In the genomic region with DNA sequence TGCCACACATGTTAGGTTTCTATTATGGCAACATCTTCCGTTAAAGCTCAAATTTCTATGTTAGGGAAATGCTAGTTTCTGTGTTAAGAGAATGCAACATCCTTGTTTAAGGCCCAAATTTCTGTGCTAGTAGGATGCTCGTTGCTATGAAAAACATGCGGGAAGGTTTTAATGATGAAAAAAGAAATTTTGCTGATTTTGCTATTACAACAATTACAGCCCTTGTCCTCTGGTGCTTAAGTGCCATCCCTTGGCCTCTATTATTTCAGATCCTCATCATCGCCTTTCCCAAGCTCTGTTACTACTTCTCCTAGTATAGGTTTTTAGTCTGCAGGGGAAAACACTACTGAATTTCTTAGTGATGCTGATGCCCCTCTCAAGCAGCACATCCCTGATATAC, we compare ENCODE assay signal across 11 cellular contexts.
"Had no signal": no experiment of that assay in that cellular context is flagged by ENCODE, and none has a peak within 500 bp of the region (broad histone marks: within the 10 kb centered on the region; RNA-seq: fewer than 3 reads in every experiment).

No MANE protein-coding gene starts in this region.

- H3K27ac ChIP-seq: GM23248 had no signal

- H3K9ac ChIP-seq: GM23248 had no signal

- H3K4me1 ChIP-seq: HAP-1 had no signal

- H3K4me3 ChIP-seq: GM23248, GM23338, HAP-1 had no signal

- ATAC-seq: GM23338, HCT116 had no signal

- DNase-seq: GM23248, GOT3, H7, H9, HCEC 1CT, HFFc6 had no signal

- H3K4me2 ChIP-seq: GM23338 had no signal

- H3K36me3 ChIP-seq: HAP-1 had no signal

- H3K9me3 ChIP-seq: HAP-1 had no signal

- FAIRE-seq: H1, H54 had no signal

- H2AFZ ChIP-seq: GM23248, GM23338 had no signal
